Comparison of ENCODE assay signal across 9 cellular contexts in genomic region chr14:77052281-77053044, GRCh38. TPM values are rescaled to one million over a fixed set of nuclear protein-coding genes. Genes with fewer than 3 reads are reported as not detected.
DNase-seq lines count a peak whose midpoint lies in the region; ATAC-seq, FAIRE-seq and TF ChIP-seq lines count a peak whose summit lies in the region.
"Had no signal": no experiment of that assay in that cellular context is flagged by ENCODE, and none has a peak within 500 bp of the region (broad histone marks: within the 10 kb centered on the region; RNA-seq: fewer than 3 reads in every experiment).

No MANE protein-coding gene starts in this region.

- no peak overlapping the region for H3K4me3 ChIP-seq in small intestine (ENCODE audit: low read depth in 1 of 2, low read length in 2 of 2)

- H3K27ac ChIP-seq in small intestine (ENCODE audit: low read depth in 1 of 2, low read length in 1 of 2), result peak overlapping the region in 1 of 2 donors; percentile 22

- peaks cover 6% of the 10 kb centered on the region for H3K9me3 Mint-ChIP-seq in HFFc6
- peaks cover 2% of the 10 kb centered on the region for H3K9me3 Mint-ChIP-seq in activated naive CD8-positive, alpha-beta T cell treated with anti-CD3 and anti-CD28 coated beads for 36 hours
- H3K9me3 Mint-ChIP-seq: type B pancreatic cell had no signal

- no peak for TF ChIP-seq CTCF in HFFc6 (IDR thresholded peaks at IDR 0.05)

- no peaks in the 10 kb centered on the region for H3K36me3 ChIP-seq in small intestine (ENCODE audit: control insufficient read depth in 2 of 2, insufficient read depth in 2 of 2, low read length in 2 of 2)

- H3K27me3 Mint-ChIP-seq in HFFc6 (ENCODE audit: insufficient read depth), result peaks cover 1% of the 10 kb centered on the region
- no peaks in the 10 kb centered on the region for H3K27me3 Mint-ChIP-seq in activated naive CD8-positive, alpha-beta T cell treated with anti-CD3 and anti-CD28 coated beads for 36 hours
- H3K27me3 Mint-ChIP-seq: type B pancreatic cell had no signal

- WGBS in small intestine, 3 donors, result 51 to 82% (median 61%) methylated on average over 8 of the region's 8 CpGs

- H3K9me3 ChIP-seq in small intestine (ENCODE audit: control insufficient read depth, low read depth), result no peaks in the 10 kb centered on the region

- no peak for FAIRE-seq in small intestine (lab: Jason Lieb, UNC)

- no peaks in the 10 kb centered on the region for H3K4me1 ChIP-seq in small intestine (ENCODE audit: control insufficient read depth in 2 of 2, insufficient read depth in 1 of 2, low read depth in 1 of 2, low read length in 1 of 2)

- H3K36me3 Mint-ChIP-seq in HFFc6 (ENCODE audit: low read depth), result peaks cover 3% of the 10 kb centered on the region; the same call in 1 of the 2 replicates
- no peaks in the 10 kb centered on the region for H3K36me3 Mint-ChIP-seq in activated naive CD8-positive, alpha-beta T cell treated with anti-CD3 and anti-CD28 coated beads for 36 hours
- H3K36me3 Mint-ChIP-seq: type B pancreatic cell had no signal

- H3K4me1 Mint-ChIP-seq in HFFc6 (ENCODE audit: low read depth), result peaks cover 16% of the 10 kb centered on the region
- peaks cover 19% of the 10 kb centered on the region for H3K4me1 Mint-ChIP-seq in activated naive CD8-positive, alpha-beta T cell treated with anti-CD3 and anti-CD28 coated beads for 36 hours

- ATAC-seq in left lobe of liver (peak; percentile 84), GM19035 (IDR thresholded peaks at IDR 0.05; ENCODE audit: unreplicated experiment) (no peak), HG02623 (IDR thresholded peaks at IDR 0.05; ENCODE audit: unreplicated experiment) (no peak)

- H3K4me3 Mint-ChIP-seq in HFFc6, result no peak overlapping the region
- no peak overlapping the region for H3K4me3 Mint-ChIP-seq in activated naive CD8-positive, alpha-beta T cell treated with anti-CD3 and anti-CD28 coated beads for 36 hours
- H3K4me3 Mint-ChIP-seq: type B pancreatic cell had no signal

- H3K27ac Mint-ChIP-seq in HFFc6, result 0 out of 2 replicates have a peak overlapping the region, but pooled peaks have one; percentile 32
- H3K27ac Mint-ChIP-seq in activated naive CD8-positive, alpha-beta T cell treated with anti-CD3 and anti-CD28 coated beads for 36 hours, result peak overlapping the region; percentile 50
- H3K27ac Mint-ChIP-seq: type B pancreatic cell had no signal

- no peaks in the 10 kb centered on the region for H3K27me3 ChIP-seq in small intestine (ENCODE audit: control insufficient read depth in 2 of 2, insufficient read depth in 2 of 2, low read length in 2 of 2)

- DNase-seq in HFFc6 (no peak), left lobe of liver (ENCODE audit: low spot score) (peak; percentile 80), small intestine (peak; percentile 58), SK-N-DZ (ENCODE audit: low spot score) (no peak), kidney tubule cell (ENCODE audit: low spot score) (no peak)
- DNase-seq in activated naive CD8-positive, alpha-beta T cell treated with anti-CD3 and anti-CD28 coated beads for 36 hours, result no peak

RNA-seq across cellular contexts. Expression of gene IRF2BPL, which starts 24.0 kb away (rescaled TPM):
- total RNA-seq in HFFc6 (2021; fragmentation: NEBNext Ultra II Directional; extraction: Animal tissue kit (Norgen Biotek cat#: 25700)), result 10 to 100 TPM; 37.1 to 46.3 (median 38.3) TPM
- 10 to 100 TPM; 34.8 to 36.2 TPM for total RNA-seq in activated naive CD8-positive, alpha-beta T cell treated with anti-CD3 and anti-CD28 coated beads for 36 hours
- total RNA-seq in left lobe of liver, result 18.1 TPM
- polyA plus RNA-seq in small intestine, result 10 to 100 TPM in 1 of 3 donors, 1 to 10 TPM in 2; 2.0 to 14.3 (median 3.2) TPM
- 18.1 and 20.5 TPM in 2 replicates for polyA plus RNA-seq in SK-N-DZ (2014; cell fraction: cytosol; rRNA removed)
- 10.6 and 12.5 TPM in 2 replicates for polyA plus RNA-seq in SK-N-DZ (2014; cell fraction: nucleus; rRNA removed)

RNA-seq across cellular contexts. Expression of gene CIPC, which starts 45.6 kb away (rescaled TPM):
- 10 to 100 TPM in 4 of 6 experiments, 1 to 10 TPM in 2; 9.1 to 12.5 (median 11.5) TPM for total RNA-seq in HFFc6 (2021; fragmentation: NEBNext Ultra II Directional; extraction: Animal tissue kit (Norgen Biotek cat#: 25700))
- total RNA-seq in activated naive CD8-positive, alpha-beta T cell treated with anti-CD3 and anti-CD28 coated beads for 36 hours, result 10 to 100 TPM; 10.8 to 12.2 TPM
- 11.8 TPM for total RNA-seq in left lobe of liver
- polyA plus RNA-seq in small intestine, result 1 to 10 TPM; 7.6 to 9.2 (median 8.5) TPM
- polyA plus RNA-seq in SK-N-DZ (2014; cell fraction: cytosol; rRNA removed), result 22.1 and 24.0 TPM in 2 replicates
- 8.5 and 11.2 TPM in 2 replicates for polyA plus RNA-seq in SK-N-DZ (2014; cell fraction: nucleus; rRNA removed)

Comparison
In these comparisons a context has a peak if more than half of its experiments do, and no peak if none do; other contexts are left out.
1. DNase-seq: peak in left lobe of liver (single experiment) and small intestine (single experiment); none in HFFc6 (single experiment), activated naive CD8-positive, alpha-beta T cell treated with anti-CD3 and anti-CD28 coated beads for 36 hours (single experiment), SK-N-DZ (single experiment) and kidney tubule cell (single experiment).